ENCODE assay signal across 33 cellular contexts in the genomic region with DNA sequence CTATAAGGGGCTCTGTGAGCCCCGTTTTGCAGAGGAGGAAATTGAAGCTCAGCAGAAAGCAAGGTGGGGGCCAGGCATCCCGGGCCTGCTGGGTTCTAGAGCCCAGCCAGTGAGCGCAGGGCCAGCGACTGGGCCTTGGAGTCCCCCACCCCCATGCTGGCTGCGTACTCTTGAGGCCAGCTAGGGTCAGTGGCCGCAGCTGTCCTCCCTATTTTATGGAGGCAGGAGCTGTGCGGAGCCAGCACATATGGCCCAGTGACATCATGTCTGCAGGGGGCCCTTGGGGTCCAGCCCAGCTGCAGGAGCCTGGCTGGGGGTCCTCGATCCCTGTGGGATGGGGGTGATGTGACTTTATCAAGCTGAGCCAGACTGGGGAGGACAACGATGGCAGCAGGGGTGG.
"Had no signal": no experiment of that assay in that cellular context is flagged by ENCODE, and none has a peak within 500 bp of the region (broad histone marks: within the 10 kb centered on the region; RNA-seq: fewer than 3 reads in every experiment).

No MANE protein-coding gene starts in this region.

- H3K36me3 ChIP-seq: brain microvascular endothelial cell had no signal

- H3K27ac ChIP-seq: brain microvascular endothelial cell, KMS-11, VCaP had no signal

- DNase-seq: activated CD4-positive, alpha-beta memory T cell treated with anti-CD3 and anti-CD28 coated beads, Interleukin-2, amount 10 ng/mL, durations not matched to agents 7 days and 5 days; activated CD4-positive, alpha-beta T cell treated with anti-CD3 and anti-CD28 coated beads for 1 hour; activated CD4-positive, alpha-beta T cell treated with anti-CD3 and anti-CD28 coated beads for 48 hours; activated CD4-positive, CD25-positive, alpha-beta regulatory T cell; activated CD8-positive, alpha-beta memory T cell treated with anti-CD3 and anti-CD28 coated beads for 24 hours; activated CD8-positive, alpha-beta memory T cell treated with anti-CD3 and anti-CD28 coated beads, Interleukin-2, amount 10 ng/mL, durations not matched to agents 7 days and 5 days; activated CD8-positive, alpha-beta memory T cell treated with anti-CD3 and anti-CD28 coated beads, Interleukin-2, amount 50 U/mL, for 48 hours; activated effector memory CD4-positive, alpha-beta T cell treated with Interleukin-2 at 50 U/mL for 16 hours; activated naive CD4-positive, alpha-beta T cell treated with anti-CD3 and anti-CD28 coated beads, Interleukin-2, amount 10 ng/mL, durations not matched to agents 7 days and 5 days; activated T-cell treated with anti-CD3 and anti-CD28 coated beads, Interleukin-2, amount 50 U/mL, for 48 hours; amniotic stem cell; aorta; brain microvascular endothelial cell; MM.1S; MV-4-11; NCI-H1092 treated with DMSO at 0.1 percent for 48 hours; NCI-H146; NCI-H187; NCI-H2107; NCI-H2171; NCI-H510A; NCI-H526; NCI-H774; SHP77 treated with DMSO at 0.1 percent for 48 hours; T-cell; T-helper 2 cell; T-helper 9 cell had no signal

- H3K9me3 Mint-ChIP-seq: activated CD4-positive, alpha-beta memory T cell treated with anti-CD3 and anti-CD28 coated beads, Interleukin-2, amount 10 ng/mL, durations not matched to agents 7 days and 5 days; activated naive CD4-positive, alpha-beta T cell treated with anti-CD3 and anti-CD28 coated beads, Interleukin-2, amount 10 ng/mL, durations not matched to agents 7 days and 5 days; central memory CD8-positive, alpha-beta T cell; T-cell had no signal

- H3K27ac Mint-ChIP-seq: activated CD4-positive, alpha-beta memory T cell treated with anti-CD3 and anti-CD28 coated beads, Interleukin-2, amount 10 ng/mL, durations not matched to agents 7 days and 5 days; activated CD8-positive, alpha-beta memory T cell treated with anti-CD3 and anti-CD28 coated beads, Interleukin-2, amount 10 ng/mL, durations not matched to agents 7 days and 5 days; activated naive CD4-positive, alpha-beta T cell treated with anti-CD3 and anti-CD28 coated beads, Interleukin-2, amount 10 ng/mL, durations not matched to agents 7 days and 5 days; activated naive CD8-positive, alpha-beta T cell; T-cell had no signal

- ATAC-seq: activated CD8-positive, alpha-beta memory T cell treated with anti-CD3 and anti-CD28 coated beads, Interleukin-2, amount 10 ng/mL, durations not matched to agents 7 days and 5 days; Panc1; SK-N-SH treated with all-trans-retinoic acid at 6 μM for 48 hours; T-cell had no signal

- H3K4me1 Mint-ChIP-seq: activated CD4-positive, alpha-beta memory T cell treated with anti-CD3 and anti-CD28 coated beads, Interleukin-2, amount 10 ng/mL, durations not matched to agents 7 days and 5 days; activated CD8-positive, alpha-beta memory T cell treated with anti-CD3 and anti-CD28 coated beads, Interleukin-2, amount 10 ng/mL, durations not matched to agents 7 days and 5 days; activated naive CD4-positive, alpha-beta T cell treated with anti-CD3 and anti-CD28 coated beads, Interleukin-2, amount 10 ng/mL, durations not matched to agents 7 days and 5 days; central memory CD8-positive, alpha-beta T cell had no signal

- H3K36me3 Mint-ChIP-seq: activated CD8-positive, alpha-beta memory T cell treated with anti-CD3 and anti-CD28 coated beads, Interleukin-2, amount 10 ng/mL, durations not matched to agents 7 days and 5 days; activated naive CD4-positive, alpha-beta T cell treated with anti-CD3 and anti-CD28 coated beads, Interleukin-2, amount 10 ng/mL, durations not matched to agents 7 days and 5 days; activated naive CD8-positive, alpha-beta T cell; T-cell had no signal

- H3K4me3 Mint-ChIP-seq: activated CD4-positive, alpha-beta memory T cell treated with anti-CD3 and anti-CD28 coated beads, Interleukin-2, amount 10 ng/mL, durations not matched to agents 7 days and 5 days; activated CD8-positive, alpha-beta memory T cell treated with anti-CD3 and anti-CD28 coated beads, Interleukin-2, amount 10 ng/mL, durations not matched to agents 7 days and 5 days; activated naive CD4-positive, alpha-beta T cell treated with anti-CD3 and anti-CD28 coated beads, Interleukin-2, amount 10 ng/mL, durations not matched to agents 7 days and 5 days; activated naive CD8-positive, alpha-beta T cell; central memory CD8-positive, alpha-beta T cell; T-cell had no signal
